1 cellular context compared by ENCODE assay signal in genomic region chr12:93229494-93230310, GRCh38.
TF ChIP-seq lines count a peak whose summit lies in the region.

No MANE protein-coding gene starts in this region.

TF ChIP-seq in GM12891, 5 proteins besides CTCF, POLR2A, EP300 and RAD21:
- TF ChIP-seq POU2F2 (IDR thresholded peaks at IDR 0.05; ENCODE audit: low read depth, low read length) (no peak), TAF1 (IDR thresholded peaks at IDR 0.05; ENCODE audit: low read depth, low read length) (no peak), POLR2AphosphoS5 (IDR thresholded peaks at IDR 0.05; ENCODE audit: low read depth, low read length) (no peak), SPI1 (IDR thresholded peaks at IDR 0.05; ENCODE audit: low read depth, low read length) (no peak), PAX5 (IDR thresholded peaks at IDR 0.05; ENCODE audit: insufficient read depth, low read length, severe bottlenecking) (no peak)
TF ChIP-seq in GM12891: peak in this region for 0.
